ENCODE assay signal across 22 cellular contexts in genomic region chr17:78104540-78104941, GRCh38. TPM values are rescaled to one million over a fixed set of nuclear protein-coding genes. Genes with fewer than 3 reads are reported as not detected.
DNase-seq lines count a peak whose midpoint lies in the region; ATAC-seq, FAIRE-seq and TF ChIP-seq lines count a peak whose summit lies in the region.
"Had no signal": no experiment of that assay in that cellular context is flagged by ENCODE, and none has a peak within 500 bp of the region (broad histone marks: within the 10 kb centered on the region; RNA-seq: fewer than 3 reads in every experiment).

No MANE protein-coding gene starts in this region.

- no peak overlapping the region for H3K9ac ChIP-seq in HepG2 (ENCODE audit: insufficient read depth, low read depth, low read length)

- H3K79me2 ChIP-seq in HepG2 (ENCODE audit: insufficient read depth, low read length), result no peaks in the 10 kb centered on the region

- in situ Hi-C loops in HepG2 (cut with HindIII; ENCODE audit: extremely low pct_ligation_motif_present, low pct_unique_long_range_greater_than_20kb), result no loop called here

- H3K27ac ChIP-seq in cardiac muscle cell (peak overlapping the region; percentile 77), VCaP (peak overlapping the region; percentile 69), HepG2 (ENCODE audit: extremely low read length, insufficient read depth, low read length) (no peak overlapping the region), aorta (ENCODE audit: low read depth in 1 of 2, low read length in 2 of 2) (no peak overlapping the region)
- H3K27ac ChIP-seq: RWPE1 had no signal

- H2AFZ ChIP-seq in HepG2 (ENCODE audit: low read length), result no peak overlapping the region

- H3K9me3 ChIP-seq in cardiac muscle cell (ENCODE audit: low read depth) (no peaks in the 10 kb centered on the region), HepG2 (ENCODE audit: low read length) (peaks cover 7% of the 10 kb centered on the region; the same call in 1 of the 2 replicates), aorta (ENCODE audit: control insufficient read depth, low read length) (no peaks in the 10 kb centered on the region)
- H3K9me3 ChIP-seq: MG63 had no signal

- H3K4me2 ChIP-seq in HepG2 (ENCODE audit: low read depth, low read length), result no peak overlapping the region

- H3K4me1 ChIP-seq in cardiac muscle cell (ENCODE audit: low read depth) (peaks cover 9% of the 10 kb centered on the region), HepG2 (ENCODE audit: insufficient read depth, low read length) (peaks cover 39% of the 10 kb centered on the region), aorta (ENCODE audit: control insufficient read depth in 1 of 2, insufficient read depth in 2 of 2, low read length in 2 of 2) (no peaks in the 10 kb centered on the region)

- no peaks in the 10 kb centered on the region for H3K27me3 ChIP-seq in cardiac muscle cell
- H3K27me3 ChIP-seq in HepG2 (ENCODE audit: control insufficient read depth in 1 of 2, insufficient read depth in 2 of 2, low read length in 2 of 2), result no peaks in the 10 kb centered on the region
- H3K27me3 ChIP-seq in aorta (ENCODE audit: control insufficient read depth in 1 of 2, insufficient read depth in 2 of 2, low read length in 1 of 2), result no peaks in the 10 kb centered on the region
- H3K27me3 ChIP-seq: MG63 had no signal

- H3K36me3 ChIP-seq in cardiac muscle cell (peaks cover 21% of the 10 kb centered on the region), HepG2 (replicated peaks in 1 of 2; ENCODE audit: control insufficient read depth in 1 of 2, insufficient read depth in 2 of 2, low read length in 2 of 2) (peaks cover 5 to 25% of the 10 kb centered on the region in 2 experiments; a peak in 4 of 5 replicates), aorta (ENCODE audit: control insufficient read depth in 1 of 2, insufficient read depth in 2 of 2, low read length in 1 of 2) (peaks cover 0 to 10% of the 10 kb centered on the region in 2 donors)

- TF ChIP-seq POLR2A in HepG2 (IDR thresholded peaks at IDR 0.05; ENCODE audit: insufficient read depth in 1 of 2, low read depth in 2 of 2, low read length in 2 of 2), result no peak

- no peak for TF ChIP-seq CTCF in cardiac muscle cell (IDR thresholded peaks at IDR 0.05; ENCODE audit: low read depth, low read length)
- no peak for TF ChIP-seq CTCF in VCaP (conservative IDR thresholded peaks at IDR 0.05)
- no peak for TF ChIP-seq CTCF in HepG2 (CRISPR knock-in tag; IDR thresholded peaks at IDR 0.05)

- 98% methylated on average over 16 of the region's 28 CpGs for WGBS in HepG2 (ENCODE audit: low lambda C conversion rate)
- WGBS in aorta, 2 donors, result 95 to 96% methylated on average over 28 of the region's 28 CpGs

- ATAC-seq in Right ventricle myocardium superior (ENCODE audit: poor library complexity), result no peak
- no peak for ATAC-seq in HepG2
- peak; percentile 33 for ATAC-seq in aorta (ENCODE audit: low FRiP score)
- ATAC-seq: PC-3 had no signal

- no peaks in the 10 kb centered on the region for H4K20me1 ChIP-seq in HepG2 (ENCODE audit: insufficient read depth, low read length)

- no peak overlapping the region for H3K4me3 ChIP-seq in cardiac muscle cell
- H3K4me3 ChIP-seq in HepG2 (replicated peaks in 1 of 3; ENCODE audit: insufficient read depth in 1 of 3, low read depth in 2 of 3, low read length in 3 of 3), result no peak overlapping the region
- no peak overlapping the region for H3K4me3 ChIP-seq in aorta (ENCODE audit: low read length in 2 of 2)
- H3K4me3 ChIP-seq: MG63 had no signal

- intact Hi-C loops in Right ventricle myocardium superior (cut with DNase I), result no loop called here
- intact Hi-C loops in HepG2 (cut with micrococcal nuclease; ENCODE audit: unreplicated experiment), result no loop called here
- intact Hi-C loops in aorta (cut with DNase I), result no loop called here

- TF ChIP-seq EP300 in HepG2 (IDR thresholded peaks at IDR 0.05; ENCODE audit: low read depth in 2 of 2, low read length in 2 of 2) (no peak), HepG2 (CRISPR knock-in tag; IDR thresholded peaks at IDR 0.05; ENCODE audit: borderline replicate concordance) (no peak)

- TF ChIP-seq RAD21 in HepG2 (CRISPR knock-in tag; IDR thresholded peaks at IDR 0.05), result no peak

- BruUV-seq in HepG2 (replicated peaks; lab: Mats Ljungman, UMichigan), result no TSS peak

- CTCF ChIA-PET in HepG2 (lab: Yijun Ruan, JAX; ENCODE audit: low intra/inter-chr PET ratio, low total read pairs), result no interaction called here

- FAIRE-seq in HepG2 (lab: Jason Lieb, UNC), result no peak
- FAIRE-seq: G401.6, H54 had no signal

- POLR2A ChIA-PET in HepG2 (lab: Yijun Ruan, JAX), result no interaction called here

- DNase-seq in cardiac muscle cell (ENCODE audit: low read depth in 1 of 2, low spot score in 1 of 2), result no peak
- no peak for DNase-seq in Right ventricle myocardium superior
- no peak for DNase-seq in HepG2 (ENCODE audit: low spot score)
- peak; percentile 34 to 73 for DNase-seq in aorta
- DNase-seq in activated effector memory CD4-positive, alpha-beta T cell treated with anti-CD3 and anti-CD28 coated beads, Interleukin-2, amount 50 U/mL, for 16 hours, result no peak
- DNase-seq in inferior parietal cortex (ENCODE audit: extremely low spot score), result no peak
- DNase-seq in GM19240 (ENCODE audit: insufficient read length, low spot score), result no peak
- DNase-seq: CD4-positive, CD25-positive, alpha-beta regulatory T cell; COR-L47; Kasumi-1; MG63; NCI-H1048; NCI-H1436; NCI-H1930; NCI-H2171; NCI-H526; PC-3 had no signal

RNA-seq across cellular contexts. Expression of gene TMC6, which starts 24.0 kb away (rescaled TPM):
- total RNA-seq in cardiac muscle cell, result 83.0 and 144 TPM in 2 replicates
- polyA plus RNA-seq in cardiac muscle cell, result 85.4 and 128 TPM in 2 replicates
- total RNA-seq in Right ventricle myocardium superior, result 57.2 TPM
- total RNA-seq in HepG2 (2016; rRNA removed; fragmentation: Illumina TruSeq; extraction: Trizol), result 20.4 and 48.4 TPM in 2 replicates
- 21.4 and 23.6 TPM in 2 replicates for total RNA-seq in HepG2 (2016; cell fraction: cytosol; rRNA removed; fragmentation: Illumina TruSeq; extraction: Trizol; ENCODE audit: low read depth)
- 19.7 and 47.9 TPM in 2 replicates for total RNA-seq in HepG2 (2016; cell fraction: insoluble cytoplasmic fraction; rRNA removed; fragmentation: Illumina TruSeq; extraction: Trizol)
- total RNA-seq in HepG2 (2016; cell fraction: membrane; rRNA removed; fragmentation: Illumina TruSeq; extraction: Trizol), result 29.0 and 34.4 TPM in 2 replicates
- total RNA-seq in HepG2 (2016; cell fraction: nucleus; rRNA removed; fragmentation: Illumina TruSeq; extraction: Trizol), result 47.2 and 55.0 TPM in 2 replicates
- 99.1 and 118 TPM in 2 replicates for polyA plus RNA-seq in HepG2 (2011; rRNA removed)
- polyA plus RNA-seq in HepG2 (2011; cell fraction: cytosol; rRNA removed), result 42.4 and 70.8 TPM in 2 replicates
- 648 and 982 TPM in 2 replicates for polyA plus RNA-seq in HepG2 (2011; cell fraction: nucleus; rRNA removed)
- 45.7 and 50.3 TPM in 2 replicates for polyA plus RNA-seq in HepG2 (2012)
- polyA plus RNA-seq in HepG2 (2016; cell fraction: cytosol; fragmentation: Illumina TruSeq; extraction: Trizol; ENCODE audit: low read depth), result 8.9 and 10.6 TPM in 2 replicates
- 16.1 and 17.9 TPM in 2 replicates for polyA plus RNA-seq in HepG2 (2016; cell fraction: insoluble cytoplasmic fraction; fragmentation: Illumina TruSeq; extraction: Trizol; ENCODE audit: low read depth)
- polyA plus RNA-seq in HepG2 (2016; cell fraction: membrane; fragmentation: Illumina TruSeq; extraction: Trizol; ENCODE audit: low read depth), result 18.2 and 19.0 TPM in 2 replicates
- polyA plus RNA-seq in HepG2 (2016; cell fraction: nucleus; fragmentation: Illumina TruSeq; extraction: Trizol; ENCODE audit: insufficient read depth, low read depth), result 126 and 147 TPM in 2 replicates
- polyA minus RNA-seq in HepG2 (2011; rRNA and poly(A)+ RNA removed; ENCODE audit: low replicate concordance), result 23.3 and 152 TPM in 2 replicates
- polyA minus RNA-seq in HepG2 (2011; cell fraction: cytosol; rRNA and poly(A)+ RNA removed), result 48.9 and 63.1 TPM in 2 replicates
- 92.6 and 109 TPM in 2 replicates for polyA minus RNA-seq in HepG2 (2011; cell fraction: nucleus; rRNA and poly(A)+ RNA removed)
- 10 to 100 TPM; 33.7 to 63.2 TPM for total RNA-seq in aorta
- polyA plus RNA-seq in aorta, result 1 to 10 TPM; 5.5 to 9.1 TPM

RNA-seq across cellular contexts. Expression of gene TMC8, which starts 26.0 kb away (rescaled TPM):
- total RNA-seq in cardiac muscle cell (0.42 and 1.1 TPM in 2 replicates), Right ventricle myocardium superior (1.6 TPM), HepG2 (2016; rRNA removed; fragmentation: Illumina TruSeq; extraction: Trizol) (0.08 and 0.53 TPM in 2 replicates), aorta (10 to 100 TPM in 1 of 2 donors, 1 to 10 TPM in 1; 6.6 to 14.4 TPM)
- polyA plus RNA-seq in cardiac muscle cell (1.8 and 3.1 TPM in 2 replicates), HepG2 (2011; rRNA removed) (7.8 and 11.1 TPM in 2 replicates), aorta (1 to 10 TPM; 1.0 to 8.0 TPM)
- 0.09 and 0.61 TPM in 2 replicates for total RNA-seq in HepG2 (2016; cell fraction: cytosol; rRNA removed; fragmentation: Illumina TruSeq; extraction: Trizol; ENCODE audit: low read depth)
- 0.04 and 0.65 TPM in 2 replicates for total RNA-seq in HepG2 (2016; cell fraction: insoluble cytoplasmic fraction; rRNA removed; fragmentation: Illumina TruSeq; extraction: Trizol)
- 0.83 TPM in 2 replicates for total RNA-seq in HepG2 (2016; cell fraction: membrane; rRNA removed; fragmentation: Illumina TruSeq; extraction: Trizol)
- 0.85 and 1.9 TPM in 2 replicates for total RNA-seq in HepG2 (2016; cell fraction: nucleus; rRNA removed; fragmentation: Illumina TruSeq; extraction: Trizol)
- polyA plus RNA-seq in HepG2 (2011; cell fraction: cytosol; rRNA removed), result 5.7 and 7.7 TPM in 2 replicates
- 35.7 and 61.8 TPM in 2 replicates for polyA plus RNA-seq in HepG2 (2011; cell fraction: nucleus; rRNA removed)
- polyA plus RNA-seq in HepG2 (2012), result 5.3 and 8.8 TPM in 2 replicates
- polyA plus RNA-seq in HepG2 (2016; cell fraction: cytosol; fragmentation: Illumina TruSeq; extraction: Trizol; ENCODE audit: low read depth), result 0.12 TPM in 1 of 2 replicates, not detected in the other
- 0.13 and 0.74 TPM in 2 replicates for polyA plus RNA-seq in HepG2 (2016; cell fraction: insoluble cytoplasmic fraction; fragmentation: Illumina TruSeq; extraction: Trizol; ENCODE audit: low read depth)
- polyA plus RNA-seq in HepG2 (2016; cell fraction: membrane; fragmentation: Illumina TruSeq; extraction: Trizol; ENCODE audit: low read depth), result 0.10 and 0.13 TPM in 2 replicates
- 0.76 and 1.7 TPM in 2 replicates for polyA plus RNA-seq in HepG2 (2016; cell fraction: nucleus; fragmentation: Illumina TruSeq; extraction: Trizol; ENCODE audit: insufficient read depth, low read depth)
- polyA minus RNA-seq in HepG2 (2011; rRNA and poly(A)+ RNA removed; ENCODE audit: low replicate concordance), result 0.51 and 13.2 TPM in 2 replicates
- polyA minus RNA-seq in HepG2 (2011; cell fraction: cytosol; rRNA and poly(A)+ RNA removed), result 4.5 and 4.8 TPM in 2 replicates
- 12.2 and 14.3 TPM in 2 replicates for polyA minus RNA-seq in HepG2 (2011; cell fraction: nucleus; rRNA and poly(A)+ RNA removed)

RNA-seq across cellular contexts. Expression of gene C17orf99, which starts 41.6 kb away (rescaled TPM):
- total RNA-seq in cardiac muscle cell, result not detected in 2 replicates
- polyA plus RNA-seq in cardiac muscle cell, result not detected in 2 replicates
- not detected for total RNA-seq in Right ventricle myocardium superior
- 0.22 and 1.7 TPM in 2 replicates for total RNA-seq in HepG2 (2016; rRNA removed; fragmentation: Illumina TruSeq; extraction: Trizol)
- 0.51 and 0.88 TPM in 2 replicates for total RNA-seq in HepG2 (2016; cell fraction: cytosol; rRNA removed; fragmentation: Illumina TruSeq; extraction: Trizol; ENCODE audit: low read depth)
- 0.84 and 0.86 TPM in 2 replicates for total RNA-seq in HepG2 (2016; cell fraction: insoluble cytoplasmic fraction; rRNA removed; fragmentation: Illumina TruSeq; extraction: Trizol)
- total RNA-seq in HepG2 (2016; cell fraction: membrane; rRNA removed; fragmentation: Illumina TruSeq; extraction: Trizol), result 1.1 and 1.2 TPM in 2 replicates
- total RNA-seq in HepG2 (2016; cell fraction: nucleus; rRNA removed; fragmentation: Illumina TruSeq; extraction: Trizol), result 0.38 and 2.4 TPM in 2 replicates
- polyA plus RNA-seq in HepG2 (2011; rRNA removed), result 1.9 and 2.8 TPM in 2 replicates
- polyA plus RNA-seq in HepG2 (2011; cell fraction: cytosol; rRNA removed), result 1.1 and 1.8 TPM in 2 replicates
- 5.8 and 10.0 TPM in 2 replicates for polyA plus RNA-seq in HepG2 (2011; cell fraction: nucleus; rRNA removed)
- 1.5 and 2.2 TPM in 2 replicates for polyA plus RNA-seq in HepG2 (2012)
- polyA plus RNA-seq in HepG2 (2016; cell fraction: cytosol; fragmentation: Illumina TruSeq; extraction: Trizol; ENCODE audit: low read depth), result 0.23 and 0.46 TPM in 2 replicates
- polyA plus RNA-seq in HepG2 (2016; cell fraction: insoluble cytoplasmic fraction; fragmentation: Illumina TruSeq; extraction: Trizol; ENCODE audit: low read depth), result 0.60 TPM in 1 of 2 replicates, not detected in the other
- polyA plus RNA-seq in HepG2 (2016; cell fraction: membrane; fragmentation: Illumina TruSeq; extraction: Trizol; ENCODE audit: low read depth), result 0.59 and 1.1 TPM in 2 replicates
- 2.4 and 2.9 TPM in 2 replicates for polyA plus RNA-seq in HepG2 (2016; cell fraction: nucleus; fragmentation: Illumina TruSeq; extraction: Trizol; ENCODE audit: insufficient read depth, low read depth)
- polyA minus RNA-seq in HepG2 (2011; rRNA and poly(A)+ RNA removed; ENCODE audit: low replicate concordance), result 0.72 TPM in 1 of 2 replicates, not detected in the other
- not detected in 2 replicates for polyA minus RNA-seq in HepG2 (2011; cell fraction: cytosol; rRNA and poly(A)+ RNA removed)
- polyA minus RNA-seq in HepG2 (2011; cell fraction: nucleus; rRNA and poly(A)+ RNA removed), result 1.5 and 3.1 TPM in 2 replicates
- total RNA-seq in aorta, result not detected
- under 1 TPM in 1 of 2 donors, not detected in 1; 0.13 TPM for polyA plus RNA-seq in aorta
- total RNA-seq: A172; CD4-positive, CD25-positive, alpha-beta regulatory T cell had no signal
- polyA plus RNA-seq: CD4-positive, CD25-positive, alpha-beta regulatory T cell had no signal

Comparison
In these comparisons a context has a peak if more than half of its experiments do, and no peak if none do; other contexts are left out.
1. DNase-seq: peak in aorta (2 of 2); none in cardiac muscle cell (0 of 2), Right ventricle myocardium superior (single experiment), HepG2 (single experiment), activated effector memory CD4-positive, alpha-beta T cell treated with anti-CD3 and anti-CD28 coated beads, Interleukin-2, amount 50 U/mL, for 16 hours (single experiment), inferior parietal cortex (single experiment) and GM19240 (single experiment).
2. H3K27ac ChIP-seq: peak in cardiac muscle cell (single experiment) and VCaP (single experiment); none in HepG2 (single experiment) and aorta (0 of 2).